Comparison of ENCODE assay signal across 18 cellular contexts in the genomic region with DNA sequence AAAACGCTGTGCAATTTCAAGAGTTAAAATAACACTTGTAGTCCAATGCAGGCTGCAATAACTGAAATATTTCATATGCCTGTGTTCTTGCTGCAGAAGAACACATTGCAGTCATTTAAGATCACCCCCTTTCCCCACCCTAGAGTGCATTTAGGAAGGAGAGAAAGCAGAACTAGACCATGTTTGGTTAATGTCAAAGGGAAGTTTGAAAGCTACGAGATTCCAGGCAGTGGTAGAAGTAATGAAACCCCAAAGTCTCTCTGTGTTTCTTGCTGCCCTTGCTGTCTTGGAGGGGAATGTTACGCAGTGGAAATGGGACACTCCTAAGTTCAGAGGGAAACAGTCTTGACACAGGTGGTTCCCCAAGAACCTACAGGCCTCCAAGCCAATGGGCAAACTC.
DNase-seq lines count a peak whose midpoint lies in the region; ATAC-seq and TF ChIP-seq lines count a peak whose summit lies in the region.
"Had no signal": no experiment of that assay in that cellular context is flagged by ENCODE, and none has a peak within 500 bp of the region (broad histone marks: within the 10 kb centered on the region; RNA-seq: fewer than 3 reads in every experiment).

No MANE protein-coding gene starts in this region.

- H3K9me3 Mint-ChIP-seq in CD14-positive monocyte = peaks cover 0 to 1% (median 0%) of the 10 kb centered on the region in 7 donors
- peaks cover 6% of the 10 kb centered on the region for H3K9me3 Mint-ChIP-seq in activated CD4-positive, alpha-beta T cell treated with anti-CD3 and anti-CD28 coated beads, Interleukin-2, amount 10 ng/mL, durations not matched to agents 7 days and 5 days
- H3K9me3 Mint-ChIP-seq in activated CD8-positive, alpha-beta T cell treated with anti-CD3 and anti-CD28 coated beads for 36 hours = no peaks in the 10 kb centered on the region

- peak overlapping the region; percentile 86 to 95 (median 91) for H3K27ac Mint-ChIP-seq in CD14-positive monocyte
- H3K27ac Mint-ChIP-seq in activated CD4-positive, alpha-beta T cell treated with anti-CD3 and anti-CD28 coated beads, Interleukin-2, amount 10 ng/mL, durations not matched to agents 7 days and 5 days = no peak overlapping the region
- H3K27ac Mint-ChIP-seq in activated CD8-positive, alpha-beta T cell treated with anti-CD3 and anti-CD28 coated beads for 36 hours = no peak overlapping the region

- H3K27me3 Mint-ChIP-seq in CD14-positive monocyte (ENCODE audit: low read depth in 3 of 3) = peaks cover 0 to 1% (median 0%) of the 10 kb centered on the region in 3 donors
- peaks cover 13% of the 10 kb centered on the region for H3K27me3 Mint-ChIP-seq in activated CD4-positive, alpha-beta T cell treated with anti-CD3 and anti-CD28 coated beads, Interleukin-2, amount 10 ng/mL, durations not matched to agents 7 days and 5 days
- H3K27me3 Mint-ChIP-seq in activated CD8-positive, alpha-beta T cell treated with anti-CD3 and anti-CD28 coated beads for 36 hours = no peaks in the 10 kb centered on the region

- ATAC-seq in HG03457 (IDR thresholded peaks at IDR 0.05; ENCODE audit: unreplicated experiment) = no peak
- no peak for ATAC-seq in activated CD8-positive, alpha-beta T cell treated with anti-CD3 and anti-CD28 coated beads for 36 hours
- no peak for ATAC-seq in HG03442 (IDR thresholded peaks at IDR 0.05; ENCODE audit: unreplicated experiment)
- ATAC-seq: activated CD4-positive, CD25-positive, alpha-beta regulatory T cell treated with anti-CD3 and anti-CD28 coated beads, Interleukin-2, amount 50 U/mL, for 24 hours; foreskin keratinocyte; right cardiac atrium had no signal

- no peak for DNase-seq in CD14-positive monocyte (ENCODE audit: low spot score)
- DNase-seq in KBM-7 = peak; percentile 75
- peak; percentile 82 for DNase-seq in SIG-M5 treated with dmso at 0.1 percent for 504 hours (lab: John Stamatoyannopoulos, UW; ENCODE audit: unreplicated experiment)
- DNase-seq in midbrain (lab: John Stamatoyannopoulos, UW) = peak; percentile 7
- no peak for DNase-seq in activated CD4-positive, alpha-beta T cell treated with anti-CD3 and anti-CD28 coated beads, Interleukin-2, amount 10 ng/mL, durations not matched to agents 7 days and 5 days
- no peak for DNase-seq in activated CD8-positive, alpha-beta T cell treated with anti-CD3 and anti-CD28 coated beads for 36 hours
- DNase-seq: foreskin keratinocyte; GF-D8; MG63; NCI-H2081; NCI-H524 treated with DMSO at 0.1 percent for 48 hours; right cardiac atrium; stimulated activated CD4-positive, alpha-beta T cell treated with anti-CD3 and anti-CD28 coated beads, Interleukin-1b, Interleukin-23, amount 100 ng/mL, for 48 hours; T-helper 1 cell; testis had no signal

- H3K4me1 Mint-ChIP-seq in CD14-positive monocyte = peaks cover 70% of the 10 kb centered on the region
- H3K4me1 Mint-ChIP-seq in activated CD4-positive, alpha-beta T cell treated with anti-CD3 and anti-CD28 coated beads, Interleukin-2, amount 10 ng/mL, durations not matched to agents 7 days and 5 days = peaks cover 11% of the 10 kb centered on the region
- H3K4me1 Mint-ChIP-seq in activated CD8-positive, alpha-beta T cell treated with anti-CD3 and anti-CD28 coated beads for 36 hours (ENCODE audit: low read depth) = peaks cover 24% of the 10 kb centered on the region

- CTCF ChIA-PET in activated CD4-positive, alpha-beta T cell treated with anti-CD3 and anti-CD28 coated beads, Interleukin-2, amount 10 ng/mL, durations not matched to agents 7 days and 5 days (lab: Charles Lee) = no interaction called here
- CTCF ChIA-PET in activated CD8-positive, alpha-beta T cell treated with anti-CD3 and anti-CD28 coated beads for 36 hours (lab: Charles Lee) = interaction anchor here (0.8 kb wide), 1 partner anchor 79 kb away, joined by 3 read pairs; no protein-coding TSS in a partner anchor

- POLR2A ChIA-PET in activated CD4-positive, alpha-beta T cell treated with anti-CD3 and anti-CD28 coated beads, Interleukin-2, amount 10 ng/mL, durations not matched to agents 7 days and 5 days (lab: Charles Lee) = no interaction called here
- POLR2A ChIA-PET in activated CD8-positive, alpha-beta T cell treated with anti-CD3 and anti-CD28 coated beads for 36 hours (lab: Charles Lee) = no interaction called here

- in situ Hi-C loops in KBM-7 (cut with MboI; ENCODE audit: low pct_unique_long_range_greater_than_20kb, low sequenced_read_pairs) = no loop called here

- H3K4me3 Mint-ChIP-seq in CD14-positive monocyte = peak overlapping the region; percentile 16 to 51
- H3K4me3 Mint-ChIP-seq in activated CD4-positive, alpha-beta T cell treated with anti-CD3 and anti-CD28 coated beads, Interleukin-2, amount 10 ng/mL, durations not matched to agents 7 days and 5 days = no peak overlapping the region
- H3K4me3 Mint-ChIP-seq in activated CD8-positive, alpha-beta T cell treated with anti-CD3 and anti-CD28 coated beads for 36 hours = no peak overlapping the region

- H3K36me3 Mint-ChIP-seq in CD14-positive monocyte = peaks cover 0 to 1% of the 10 kb centered on the region in 2 donors
- no peaks in the 10 kb centered on the region for H3K36me3 Mint-ChIP-seq in activated CD4-positive, alpha-beta T cell treated with anti-CD3 and anti-CD28 coated beads, Interleukin-2, amount 10 ng/mL, durations not matched to agents 7 days and 5 days (ENCODE audit: low read depth)
- no peaks in the 10 kb centered on the region for H3K36me3 Mint-ChIP-seq in activated CD8-positive, alpha-beta T cell treated with anti-CD3 and anti-CD28 coated beads for 36 hours (ENCODE audit: low read depth)

- intact Hi-C loops in CD14-positive monocyte (cut with micrococcal nuclease) = loop anchor here (5.0 kb wide), 2 partner anchors 34 to 39 kb away; no protein-coding TSS in a partner anchor
- intact Hi-C loops in activated CD8-positive, alpha-beta T cell treated with anti-CD3 and anti-CD28 coated beads for 36 hours (cut with micrococcal nuclease) = no loop called here

- TF ChIP-seq CTCF in CD14-positive monocyte (IDR thresholded peaks at IDR 0.05) = no peak
- TF ChIP-seq CTCF in activated CD8-positive, alpha-beta T cell treated with anti-CD3 and anti-CD28 coated beads for 36 hours (IDR thresholded peaks at IDR 0.05) = no peak

Comparison
In these comparisons a context has a peak if more than half of its experiments do, and no peak if none do; other contexts are left out.
1. DNase-seq: peak in KBM-7 (single experiment), SIG-M5 treated with dmso at 0.1 percent for 504 hours (single experiment) and midbrain (single experiment); none in CD14-positive monocyte (single experiment), activated CD4-positive, alpha-beta T cell treated with anti-CD3 and anti-CD28 coated beads, Interleukin-2, amount 10 ng/mL, durations not matched to agents 7 days and 5 days (single experiment) and activated CD8-positive, alpha-beta T cell treated with anti-CD3 and anti-CD28 coated beads for 36 hours (single experiment).
2. H3K27ac Mint-ChIP-seq: peak in CD14-positive monocyte (7 of 7); none in activated CD4-positive, alpha-beta T cell treated with anti-CD3 and anti-CD28 coated beads, Interleukin-2, amount 10 ng/mL, durations not matched to agents 7 days and 5 days (single experiment) and activated CD8-positive, alpha-beta T cell treated with anti-CD3 and anti-CD28 coated beads for 36 hours (single experiment).
3. H3K4me3 Mint-ChIP-seq: peak in CD14-positive monocyte (2 of 2); none in activated CD4-positive, alpha-beta T cell treated with anti-CD3 and anti-CD28 coated beads, Interleukin-2, amount 10 ng/mL, durations not matched to agents 7 days and 5 days (single experiment) and activated CD8-positive, alpha-beta T cell treated with anti-CD3 and anti-CD28 coated beads for 36 hours (single experiment).